ENCODE assay signal across 8 cellular contexts in the genomic region with DNA sequence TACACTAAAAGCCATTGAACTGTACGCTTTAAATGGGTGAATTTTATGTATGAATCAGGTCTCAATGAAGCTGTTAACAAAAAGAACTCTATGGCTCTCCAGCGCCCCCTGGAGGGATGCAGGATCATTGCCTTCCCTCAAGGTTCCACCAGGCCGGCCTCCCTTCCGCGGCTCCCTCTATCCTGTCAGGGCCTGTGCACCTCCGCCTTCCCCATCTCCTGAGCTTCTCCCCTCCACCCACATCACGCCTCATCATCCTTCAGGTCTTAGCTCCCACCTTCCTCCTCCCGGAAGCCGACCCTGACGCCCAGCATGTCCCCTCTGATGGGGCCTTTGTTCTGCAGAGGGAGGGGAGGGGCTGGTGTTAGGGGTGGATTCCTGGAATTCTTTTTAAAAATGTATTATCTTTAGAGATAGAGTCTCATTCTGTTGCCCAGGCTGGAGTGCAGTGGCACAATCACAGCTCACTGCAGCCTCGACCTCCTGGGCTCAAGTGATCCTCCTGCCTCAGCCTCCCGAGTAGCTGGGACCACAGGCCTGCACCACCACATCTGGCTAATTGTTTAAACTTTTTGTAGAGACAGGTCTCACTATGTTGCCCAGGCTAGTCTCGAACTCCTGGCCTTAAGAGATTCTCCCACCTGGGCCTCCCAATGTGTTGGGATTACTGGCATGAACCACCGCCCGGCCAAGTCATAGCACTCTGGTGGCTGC. TPM values are rescaled to one million over a fixed set of nuclear protein-coding genes. Genes with fewer than 3 reads are reported as not detected.
DNase-seq lines count a peak whose midpoint lies in the region; ATAC-seq and TF ChIP-seq lines count a peak whose summit lies in the region.

No MANE protein-coding gene starts in this region.

- no peaks in the 10 kb centered on the region for H3K27me3 ChIP-seq in dorsolateral prefrontal cortex
- H3K27me3 ChIP-seq in lower lobe of right lung (ENCODE audit: low read depth) = peaks cover 7% of the 10 kb centered on the region

- H3K27ac ChIP-seq in dorsolateral prefrontal cortex = no peak overlapping the region
- H3K27ac ChIP-seq in lower lobe of right lung = no peak overlapping the region

- no peaks in the 10 kb centered on the region for H3K9me3 ChIP-seq in lower lobe of right lung

- ATAC-seq in lower lobe of right lung = peak; percentile 80
- no peak for ATAC-seq in HG03432 (IDR thresholded peaks at IDR 0.05; ENCODE audit: unreplicated experiment)

- DNase-seq in AG09319 (ENCODE audit: extremely low read depth, low read depth) = peak; percentile 31
- peak; percentile 83 for DNase-seq in GM20000 (ENCODE audit: low spot score)
- peak; percentile 68 for DNase-seq in NCI-H69 (lab: John Stamatoyannopoulos, UW)
- peak; percentile 72 to 78 for DNase-seq in activated CD4-positive, alpha-beta T cell treated with anti-CD3 and anti-CD28 coated beads, Interleukin-2, amount 50 U/mL, for 24 hours (ENCODE audit: low read depth in 1 of 2, low spot score in 1 of 2)
- peak in 9 of 10 donors; percentile 71 to 81 (median 77) for DNase-seq in dorsolateral prefrontal cortex
- DNase-seq in lower lobe of right lung = peak; percentile 86
- peak; percentile 53 for DNase-seq in stimulated activated CD8-positive, alpha-beta memory T cell treated with anti-CD3 and anti-CD28 coated beads, Interleukin-12 subunit alpha, Interleukin-12 subunit beta, amount 100 ng/mL, for 4 hours (ENCODE audit: low read depth)

- H3K4me3 ChIP-seq in dorsolateral prefrontal cortex (peak overlapping the region in 11 of 59 donors; percentile 2 to 50 (median 19)), lower lobe of right lung (no peak overlapping the region)

- intact Hi-C loops in dorsolateral prefrontal cortex (cut with DNase I) (loop anchor here (1.0 to 5.0 kb wide), 3 partner anchors 42 to 99 kb away; a partner anchor contains a TSS), lower lobe of right lung (cut with DNase I) (no loop called here)

- H3K4me1 ChIP-seq in lower lobe of right lung = no peaks in the 10 kb centered on the region

- H3K36me3 ChIP-seq in lower lobe of right lung = no peaks in the 10 kb centered on the region

- TF ChIP-seq CTCF in AG09319 (IDR thresholded peaks at IDR 0.05; ENCODE audit: low read depth, low read length) (peak; percentile 89), GM20000 (IDR thresholded peaks at IDR 0.05; ENCODE audit: extremely low read depth, missing control alignments) (peak; percentile 77), dorsolateral prefrontal cortex (IDR thresholded peaks at IDR 0.05 in 54 of 56, conservative IDR thresholded peaks at IDR 0.05 in 2 of 56; ENCODE audit: low read depth in 1 of 56, partially characterized antibody in 56 of 56) (peak; percentile 73 to 97 (median 92)), lower lobe of right lung (IDR thresholded peaks at IDR 0.05) (peak; percentile 90)

RNA-seq across cellular contexts. Expression of a gene that starts 27.7 kb away (rescaled TPM):
- total RNA-seq in dorsolateral prefrontal cortex (100 to 1,000 TPM in 12 of 120 experiments, 10 to 100 TPM in 108; 26.3 to 120 (median 70.9) TPM), lower lobe of right lung (5.3 TPM)

RNA-seq across cellular contexts. Expression of a gene that starts 42.6 kb away (rescaled TPM):
- total RNA-seq in dorsolateral prefrontal cortex = 10 to 100 TPM in 118 of 120 experiments, 1 to 10 TPM in 2; 9.9 to 34.7 (median 16.9) TPM
- total RNA-seq in lower lobe of right lung = 14.5 TPM

RNA-seq across cellular contexts. Expression of a gene that starts 59.7 kb away (rescaled TPM):
- total RNA-seq in dorsolateral prefrontal cortex (1 to 10 TPM in 102 of 120 experiments, under 1 TPM in 18; 0.35 to 4.8 (median 1.8) TPM), lower lobe of right lung (6.4 TPM)

Comparison
In these comparisons a context has a peak if more than half of its experiments do, and no peak if none do; other contexts are left out.
1. DNase-seq: peak in every context shown above with its lines; median percentile 86 in lower lobe of right lung; 83 in GM20000; 77 in dorsolateral prefrontal cortex; 75 in activated CD4-positive, alpha-beta T cell treated with anti-CD3 and anti-CD28 coated beads, Interleukin-2, amount 50 U/mL, for 24 hours; 68 in NCI-H69; 53 in stimulated activated CD8-positive, alpha-beta memory T cell treated with anti-CD3 and anti-CD28 coated beads, Interleukin-12 subunit alpha, Interleukin-12 subunit beta, amount 100 ng/mL, for 4 hours; 31 in AG09319.